In the genomic region with DNA sequence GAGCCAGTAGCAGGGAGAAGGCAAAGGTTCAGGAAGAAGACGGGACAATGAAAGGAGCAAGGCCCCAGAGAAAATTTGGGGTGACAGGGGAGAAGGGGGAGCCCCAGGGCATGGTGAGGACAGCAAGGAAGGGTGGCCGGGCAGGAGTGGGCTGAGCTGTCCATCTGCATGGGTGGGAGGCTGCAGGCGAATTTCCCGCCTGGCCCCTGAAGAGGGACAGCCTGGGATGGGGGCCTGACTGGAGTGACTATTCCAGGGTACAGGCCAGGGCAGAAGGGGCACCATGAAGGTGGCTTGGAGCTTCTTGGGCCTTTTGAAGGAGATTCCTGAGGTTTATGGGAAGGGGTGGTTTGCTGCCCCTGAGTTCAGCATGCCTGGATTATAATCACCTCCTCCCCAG, we compare ENCODE assay signal across 15 cellular contexts. TPM values are rescaled to one million over a fixed set of nuclear protein-coding genes. Genes with fewer than 3 reads are reported as not detected.
DNase-seq lines count a peak whose midpoint lies in the region; ATAC-seq and TF ChIP-seq lines count a peak whose summit lies in the region.
"Had no signal": no experiment of that assay in that cellular context is flagged by ENCODE, and none has a peak within 500 bp of the region (broad histone marks: within the 10 kb centered on the region; RNA-seq: fewer than 3 reads in every experiment).

No MANE protein-coding gene starts in this region.

- H3K27me3 ChIP-seq in mucosa of rectum (ENCODE audit: control insufficient read depth in 2 of 2, insufficient read depth in 2 of 2, low read length in 2 of 2): no peaks in the 10 kb centered on the region
- H3K27me3 ChIP-seq in spleen (replicated peaks in 1 of 7): no peaks in the 10 kb centered on the region
- H3K27me3 ChIP-seq: BLaER1 had no signal

- TF ChIP-seq POLR2A in spleen (IDR thresholded peaks at IDR 0.05): no peak

- peaks cover 23 to 67% of the 10 kb centered on the region in 2 donors for H3K4me1 ChIP-seq in mucosa of rectum (ENCODE audit: control insufficient read depth in 2 of 2, insufficient read depth in 2 of 2, low read length in 2 of 2)
- H3K4me1 ChIP-seq in spleen: peaks cover 8 to 27% (median 21%) of the 10 kb centered on the region in 6 donors

- no peak overlapping the region for H3K4me3 Mint-ChIP-seq in T-helper 17 cell
- H3K4me3 Mint-ChIP-seq: CD8-positive, alpha-beta memory T cell had no signal

- H3K36me3 ChIP-seq in mucosa of rectum (ENCODE audit: control insufficient read depth in 2 of 2, insufficient read depth in 2 of 2, low read length in 2 of 2): no peaks in the 10 kb centered on the region
- no peaks in the 10 kb centered on the region for H3K36me3 ChIP-seq in spleen
- H3K36me3 ChIP-seq: BLaER1 had no signal

- no peak for TF ChIP-seq CTCF in spleen (IDR thresholded peaks at IDR 0.05 in 8 of 11, conservative IDR thresholded peaks at IDR 0.05 in 3 of 11)

- no peaks in the 10 kb centered on the region for H3K9me3 ChIP-seq in mucosa of rectum (ENCODE audit: control insufficient read depth in 2 of 2, low read length in 2 of 2)
- no peaks in the 10 kb centered on the region for H3K9me3 ChIP-seq in spleen
- H3K9me3 ChIP-seq in T-helper 17 cell (ENCODE audit: control insufficient read depth, low read length, poor library complexity, severe bottlenecking): no peaks in the 10 kb centered on the region
- H3K9me3 ChIP-seq: BLaER1, Caco-2 had no signal

- H3K36me3 Mint-ChIP-seq in T-helper 17 cell (ENCODE audit: low read depth): no peaks in the 10 kb centered on the region
- H3K36me3 Mint-ChIP-seq: CD8-positive, alpha-beta memory T cell had no signal

- WGBS in spleen, 5 donors: 87 to 99% (median 92%) methylated on average over 4 of the region's 4 CpGs

- H3K27ac Mint-ChIP-seq in T-helper 17 cell: no peak overlapping the region

- peak overlapping the region; percentile 93 to 94 for H3K27ac ChIP-seq in mucosa of rectum (ENCODE audit: low read depth in 2 of 2, low read length in 2 of 2)
- no peak overlapping the region for H3K27ac ChIP-seq in spleen
- H3K27ac ChIP-seq: BLaER1, GM23248 had no signal

- intact Hi-C loops in Right ventricle myocardium inferior (cut with DNase I) (no loop called here), cardiac septum (cut with DNase I) (loop anchor here (10.0 kb wide), 1 partner anchor 345 kb away; no protein-coding TSS in a partner anchor), spleen (cut with DNase I; ENCODE audit: low total_unique reads) (loop anchor here (5.0 to 10.0 kb wide), 2 partner anchors 253 to 345 kb away; no protein-coding TSS in a partner anchor)

- ATAC-seq in Right ventricle myocardium inferior: no peak
- ATAC-seq in T-helper 17 cell: no peak
- ATAC-seq in GM18867 (IDR thresholded peaks at IDR 0.05; ENCODE audit: unreplicated experiment): no peak
- no peak for ATAC-seq in GM18502 (IDR thresholded peaks at IDR 0.05; ENCODE audit: poor library complexity, unreplicated experiment)

- H3K4me1 Mint-ChIP-seq in T-helper 17 cell: peaks cover 18% of the 10 kb centered on the region

- DNase-seq in Right ventricle myocardium inferior (ENCODE audit: missing footprints) (peak; percentile 9), cardiac septum (ENCODE audit: low spot score) (no peak), spleen (peak; percentile 68), T-helper 17 cell (no peak)
- DNase-seq: 8988T; AML-193; CD8-positive, alpha-beta memory T cell; DND-41; GDM1; GM23248 had no signal

- peaks cover 26% of the 10 kb centered on the region for H3K27me3 Mint-ChIP-seq in T-helper 17 cell

- H3K9ac ChIP-seq in mucosa of rectum (ENCODE audit: low read depth in 1 of 2, low read length in 2 of 2): peak overlapping the region in 1 of 2 donors; percentile 31
- H3K9ac ChIP-seq: BLaER1, GM23248 had no signal

- H3K4me3 ChIP-seq in mucosa of rectum (ENCODE audit: low read length in 2 of 2) (no peak overlapping the region), spleen (no peak overlapping the region)
- H3K4me3 ChIP-seq: BLaER1, GM23248 had no signal

RNA-seq across cellular contexts. Expression of gene WNT11, which starts 56.2 kb away (rescaled TPM):
- total RNA-seq in Right ventricle myocardium inferior (18.2 TPM), cardiac septum (9.2 TPM), spleen (1 to 10 TPM in 6 of 7 donors, under 1 TPM in 1; 0.85 to 4.2 (median 3.1) TPM), T-helper 17 cell (1 to 10 TPM in 1 of 2 donors, under 1 TPM in 1; 0.57 to 2.1 TPM)
- polyA plus RNA-seq in spleen: under 1 TPM; 0.09 to 0.67 (median 0.62) TPM
- total RNA-seq: GM23248 had no signal
- polyA plus RNA-seq: GM23248 had no signal

Comparison
In these comparisons a context has a peak if more than half of its experiments do, and no peak if none do; other contexts are left out.
1. DNase-seq: peak in Right ventricle myocardium inferior (single experiment) and spleen (single experiment); none in cardiac septum (single experiment) and T-helper 17 cell (0 of 3).
2. H3K27ac ChIP-seq: peak in mucosa of rectum (2 of 2); none in spleen (0 of 8).